Comparison of ENCODE assay signal across 24 cellular contexts in the genomic region with DNA sequence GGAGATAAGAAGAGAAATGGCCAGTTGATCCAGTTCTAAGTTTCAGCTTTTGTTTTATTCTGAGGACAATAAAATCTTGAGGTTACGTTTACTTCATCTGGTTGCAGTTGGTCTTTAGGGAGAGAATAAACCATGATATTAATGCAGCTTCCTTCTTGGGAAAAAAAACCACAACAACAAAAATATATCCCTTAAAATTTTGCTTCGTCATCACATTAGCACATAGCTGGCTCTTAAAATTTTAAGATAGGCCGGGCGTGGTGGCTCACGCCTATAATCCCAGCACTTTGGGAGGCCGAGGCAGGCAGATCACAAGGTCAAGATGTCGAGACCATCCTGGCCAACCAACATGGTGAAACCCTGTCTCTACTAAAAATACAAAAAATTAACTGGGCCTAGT.
"Had no signal": no experiment of that assay in that cellular context is flagged by ENCODE, and none has a peak within 500 bp of the region (broad histone marks: within the 10 kb centered on the region; RNA-seq: fewer than 3 reads in every experiment).

No MANE protein-coding gene starts in this region.

- DNase-seq: cortex of kidney; dorsolateral prefrontal cortex; effector memory CD4-positive, alpha-beta T cell; esophagus squamous epithelium; foreskin keratinocyte; kidney; left cardiac atrium; left ventricle myocardium inferior; lower lobe of right lung; midbrain; nucleus accumbens; ovary; right cardiac atrium; stimulated activated CD4-positive, alpha-beta T cell treated with anti-CD3 and anti-CD28 coated beads, Interleukin-4, amount 100 ng/mL, for 1 hour; stimulated activated CD8-positive, alpha-beta memory T cell treated with anti-CD3 and anti-CD28 coated beads, Interleukin-4, amount 100 ng/mL, for 48 hours; stimulated activated naive CD8-positive, alpha-beta T cell treated with anti-CD3 and anti-CD28 coated beads, Interleukin-15, amount 100 ng/mL, for 72 hours; testis; upper lobe of right lung had no signal

- H3K9me3 ChIP-seq: esophagus squamous epithelium, left ventricle myocardium inferior, lower lobe of right lung, ovary, testis, tibial nerve, upper lobe of right lung, vagina had no signal

- FAIRE-seq: kidney had no signal

- H3K4me1 ChIP-seq: esophagus squamous epithelium, lower lobe of right lung, neural progenitor cell, testis, tibial nerve, upper lobe of right lung, vagina had no signal

- H3K4me2 ChIP-seq: neural progenitor cell had no signal

- H3K9me3 Mint-ChIP-seq: memory B cell; natural killer cell treated with Interleukin-12 subunit alpha and Interleukin-12 subunit beta and Interleukin-15 and Interleukin-18, amount 100 ng/mL, for 72 hours; neural progenitor cell; stimulated activated memory B cell treated with anti-CD40 and anti-IgM and Interleukin-4, amounts not matched to agents 10 μg/mL and 1 μg/mL and 100 μg/mL, for 72 hours; stimulated activated naive CD8-positive, alpha-beta T cell treated with anti-CD3 and anti-CD28 coated beads, Interleukin-15, amount 100 ng/mL, for 72 hours had no signal

- H3K4me3 ChIP-seq: dorsolateral prefrontal cortex, esophagus squamous epithelium, left ventricle myocardium inferior, lower lobe of right lung, neural progenitor cell, ovary, testis, tibial nerve, upper lobe of right lung, vagina had no signal

- H3K4me3 Mint-ChIP-seq: memory B cell; natural killer cell treated with Interleukin-12 subunit alpha and Interleukin-12 subunit beta and Interleukin-15 and Interleukin-18, amount 100 ng/mL, for 72 hours; neural progenitor cell; stimulated activated memory B cell treated with anti-CD40 and anti-IgM and Interleukin-4, amounts not matched to agents 10 μg/mL and 1 μg/mL and 100 μg/mL, for 72 hours; stimulated activated naive CD8-positive, alpha-beta T cell treated with anti-CD3 and anti-CD28 coated beads, Interleukin-15, amount 100 ng/mL, for 72 hours had no signal

- H3K27ac ChIP-seq: dorsolateral prefrontal cortex, esophagus squamous epithelium, foreskin keratinocyte, left ventricle myocardium inferior, lower lobe of right lung, neural progenitor cell, ovary, testis, tibial nerve, upper lobe of right lung, vagina had no signal

- H3K27me3 ChIP-seq: dorsolateral prefrontal cortex, neural progenitor cell, ovary, testis, tibial nerve, upper lobe of right lung, vagina had no signal

- H3K36me3 ChIP-seq: esophagus squamous epithelium, neural progenitor cell, ovary, upper lobe of right lung, vagina had no signal

- H3K4me1 Mint-ChIP-seq: memory B cell; neural progenitor cell; stimulated activated memory B cell treated with anti-CD40 and anti-IgM and Interleukin-4, amounts not matched to agents 10 μg/mL and 1 μg/mL and 100 μg/mL, for 72 hours; stimulated activated naive CD8-positive, alpha-beta T cell treated with anti-CD3 and anti-CD28 coated beads, Interleukin-15, amount 100 ng/mL, for 72 hours had no signal

- H3K27me3 Mint-ChIP-seq: natural killer cell treated with Interleukin-12 subunit alpha and Interleukin-12 subunit beta and Interleukin-15 and Interleukin-18, amount 100 ng/mL, for 72 hours; stimulated activated memory B cell treated with anti-CD40 and anti-IgM and Interleukin-4, amounts not matched to agents 10 μg/mL and 1 μg/mL and 100 μg/mL, for 72 hours had no signal

- H3K27ac Mint-ChIP-seq: memory B cell; natural killer cell treated with Interleukin-12 subunit alpha and Interleukin-12 subunit beta and Interleukin-15 and Interleukin-18, amount 100 ng/mL, for 72 hours; neural progenitor cell; stimulated activated memory B cell treated with anti-CD40 and anti-IgM and Interleukin-4, amounts not matched to agents 10 μg/mL and 1 μg/mL and 100 μg/mL, for 72 hours; stimulated activated naive CD8-positive, alpha-beta T cell treated with anti-CD3 and anti-CD28 coated beads, Interleukin-15, amount 100 ng/mL, for 72 hours had no signal

- ATAC-seq: foreskin keratinocyte; left cardiac atrium; lower lobe of right lung; natural killer cell treated with Interleukin-12 subunit alpha and Interleukin-12 subunit beta and Interleukin-15 and Interleukin-18, amount 100 ng/mL, for 72 hours; right cardiac atrium; stimulated activated memory B cell treated with anti-CD40 and anti-IgM and Interleukin-4, amounts not matched to agents 10 μg/mL and 1 μg/mL and 100 μg/mL, for 72 hours; stimulated activated naive CD8-positive, alpha-beta T cell treated with anti-CD3 and anti-CD28 coated beads, Interleukin-15, amount 100 ng/mL, for 72 hours had no signal

- H3K9ac ChIP-seq: neural progenitor cell had no signal

- H2AFZ ChIP-seq: neural progenitor cell had no signal

- H3K36me3 Mint-ChIP-seq: memory B cell; natural killer cell treated with Interleukin-12 subunit alpha and Interleukin-12 subunit beta and Interleukin-15 and Interleukin-18, amount 100 ng/mL, for 72 hours; neural progenitor cell; stimulated activated memory B cell treated with anti-CD40 and anti-IgM and Interleukin-4, amounts not matched to agents 10 μg/mL and 1 μg/mL and 100 μg/mL, for 72 hours had no signal
